ENCODE assay signal across 2 cellular contexts in the genomic region with DNA sequence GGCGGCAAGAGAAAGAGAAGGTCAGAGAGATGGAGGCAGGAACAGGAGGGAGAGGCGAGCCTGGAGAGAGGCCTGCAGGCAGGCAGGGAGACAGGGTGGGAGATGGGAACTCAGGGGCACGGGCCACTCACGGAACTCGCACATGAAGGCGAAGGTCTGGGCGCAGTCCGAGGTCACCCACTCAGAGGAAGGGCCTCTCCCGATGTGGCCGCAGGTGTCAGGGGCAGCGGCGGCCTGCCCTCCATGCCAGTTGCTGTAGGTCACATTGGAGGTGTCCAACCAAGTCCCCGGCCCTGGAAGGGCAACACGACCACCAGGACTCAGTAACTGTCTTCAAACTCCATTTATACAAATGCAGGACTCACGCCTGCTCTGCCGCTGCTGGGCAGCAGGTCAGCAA.
TF ChIP-seq lines count a peak whose summit lies in the region.

No MANE protein-coding gene starts in this region.

TF ChIP-seq in GM23338, 12 proteins besides CTCF, POLR2A, EP300 and RAD21 (continued from another document and continues in another):
- TF ChIP-seq, protein P1, sequence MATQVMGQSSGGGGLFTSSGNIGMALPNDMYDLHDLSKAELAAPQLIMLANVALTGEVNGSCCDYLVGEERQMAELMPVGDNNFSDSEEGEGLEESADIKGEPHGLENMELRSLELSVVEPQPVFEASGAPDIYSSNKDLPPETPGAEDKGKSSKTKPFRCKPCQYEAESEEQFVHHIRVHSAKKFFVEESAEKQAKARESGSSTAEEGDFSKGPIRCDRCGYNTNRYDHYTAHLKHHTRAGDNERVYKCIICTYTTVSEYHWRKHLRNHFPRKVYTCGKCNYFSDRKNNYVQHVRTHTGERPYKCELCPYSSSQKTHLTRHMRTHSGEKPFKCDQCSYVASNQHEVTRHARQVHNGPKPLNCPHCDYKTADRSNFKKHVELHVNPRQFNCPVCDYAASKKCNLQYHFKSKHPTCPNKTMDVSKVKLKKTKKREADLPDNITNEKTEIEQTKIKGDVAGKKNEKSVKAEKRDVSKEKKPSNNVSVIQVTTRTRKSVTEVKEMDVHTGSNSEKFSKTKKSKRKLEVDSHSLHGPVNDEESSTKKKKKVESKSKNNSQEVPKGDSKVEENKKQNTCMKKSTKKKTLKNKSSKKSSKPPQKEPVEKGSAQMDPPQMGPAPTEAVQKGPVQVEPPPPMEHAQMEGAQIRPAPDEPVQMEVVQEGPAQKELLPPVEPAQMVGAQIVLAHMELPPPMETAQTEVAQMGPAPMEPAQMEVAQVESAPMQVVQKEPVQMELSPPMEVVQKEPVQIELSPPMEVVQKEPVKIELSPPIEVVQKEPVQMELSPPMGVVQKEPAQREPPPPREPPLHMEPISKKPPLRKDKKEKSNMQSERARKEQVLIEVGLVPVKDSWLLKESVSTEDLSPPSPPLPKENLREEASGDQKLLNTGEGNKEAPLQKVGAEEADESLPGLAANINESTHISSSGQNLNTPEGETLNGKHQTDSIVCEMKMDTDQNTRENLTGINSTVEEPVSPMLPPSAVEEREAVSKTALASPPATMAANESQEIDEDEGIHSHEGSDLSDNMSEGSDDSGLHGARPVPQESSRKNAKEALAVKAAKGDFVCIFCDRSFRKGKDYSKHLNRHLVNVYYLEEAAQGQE (IDR thresholded peaks at IDR 0.05; ENCODE audit: unreplicated experiment): no peak
- TF ChIP-seq JUNB (IDR thresholded peaks at IDR 0.05; ENCODE audit: unreplicated experiment) (no peak), ZNF114 (CRISPR knock-in tag; IDR thresholded peaks at IDR 0.05) (no peak), CREB1 (CRISPR knock-in tag; IDR thresholded peaks at IDR 0.05; ENCODE audit: low read depth) (no peak), ZNF462 (CRISPR knock-in tag; IDR thresholded peaks at IDR 0.05) (no peak), STAT1 (IDR thresholded peaks at IDR 0.05; ENCODE audit: unreplicated experiment) (no peak), EZH2phosphoT487 (IDR thresholded peaks at IDR 0.05; ENCODE audit: unreplicated experiment) (no peak), ZNF331 (CRISPR knock-in tag; IDR thresholded peaks at IDR 0.05; ENCODE audit: low read depth) (no peak), POLR2AphosphoS5 (IDR thresholded peaks at IDR 0.05; ENCODE audit: low read depth) (no peak), EZH2 (IDR thresholded peaks at IDR 0.05; ENCODE audit: low read depth, unreplicated experiment) (no peak)

TF ChIP-seq in WTC11, 78 proteins besides CTCF, POLR2A, EP300 and RAD21 (continued from another document):
- TF ChIP-seq AFF4 (CRISPR knock-in tag; IDR thresholded peaks at IDR 0.05; ENCODE audit: borderline replicate concordance) (no peak), TEAD4 (CRISPR knock-in tag; IDR thresholded peaks at IDR 0.05) (no peak)
